ENCODE assay signal across 29 cellular contexts in the genomic region with DNA sequence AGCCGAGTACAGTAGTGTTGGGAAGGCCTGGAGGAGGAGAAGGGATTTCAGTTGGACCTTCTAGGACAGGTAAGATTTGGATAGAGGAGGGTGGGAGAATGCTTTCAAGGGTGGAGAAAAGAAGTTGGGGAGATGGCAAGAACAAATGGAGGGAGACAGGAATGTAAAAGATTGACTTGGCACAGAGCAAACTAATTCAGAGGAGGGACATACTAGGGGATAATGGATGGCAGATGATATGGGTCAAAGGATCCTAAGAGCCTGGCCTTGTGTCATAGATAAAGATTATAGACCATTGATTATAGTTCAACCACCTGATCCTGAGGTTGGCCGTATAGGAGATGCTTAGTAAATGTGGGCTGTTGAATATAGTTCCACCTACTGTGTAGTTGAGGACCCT. TPM values are rescaled to one million over a fixed set of nuclear protein-coding genes. Genes with fewer than 3 reads are reported as not detected.
DNase-seq lines count a peak whose midpoint lies in the region; ATAC-seq, FAIRE-seq and TF ChIP-seq lines count a peak whose summit lies in the region.
"Had no signal": no experiment of that assay in that cellular context is flagged by ENCODE, and none has a peak within 500 bp of the region (broad histone marks: within the 10 kb centered on the region; RNA-seq: fewer than 3 reads in every experiment).

No MANE protein-coding gene starts in this region.

- H3K36me3 Mint-ChIP-seq in activated naive CD4-positive, alpha-beta T cell treated with anti-CD3 and anti-CD28 coated beads, Interleukin-2, amount 50 U/mL, for 24 hours = peaks cover 27% of the 10 kb centered on the region
- H3K36me3 Mint-ChIP-seq in stimulated activated effector memory CD8-positive, alpha-beta T cell treated with anti-CD3 and anti-CD28 coated beads, Interleukin-12 subunit alpha, Interleukin-12 subunit beta, amount 100 ng/mL, for 72 hours = peaks cover 100% of the 10 kb centered on the region

- H2BK120ac ChIP-seq in IMR-90 (ENCODE audit: low read depth, low read length) = peak overlapping the region; percentile 74

- peaks cover 28 to 68% of the 10 kb centered on the region in 2 experiments for H3K79me1 ChIP-seq in IMR-90 (ENCODE audit: low read depth in 1 of 2, low read length in 2 of 2)

- peak overlapping the region; percentile 74 for H3K14ac ChIP-seq in IMR-90 (replicated peaks; ENCODE audit: low read depth, low read length)

- TF ChIP-seq POLR2A in IMR-90 (IDR thresholded peaks at IDR 0.05; ENCODE audit: low read depth, low read length) = no peak
- TF ChIP-seq POLR2A in K562 (conservative IDR thresholded peaks at IDR 0.05) = peak; percentile 43; the same call in 1 of the 2 replicates

- intact Hi-C loops in IMR-90 (cut with micrococcal nuclease) = no loop called here
- intact Hi-C loops in K562 (cut with micrococcal nuclease) = no loop called here

- peak overlapping the region; percentile 77; the same call in 1 of the 2 replicates for H4K5ac ChIP-seq in IMR-90 (ENCODE audit: low read depth, low read length)

- no peak for DNase-seq in activated naive CD4-positive, alpha-beta T cell (lab: John Stamatoyannopoulos, UW)
- no peak for DNase-seq in IMR-90
- no peak for DNase-seq in K562 (ENCODE audit: extremely low read depth in 1 of 4, low spot score in 3 of 4)
- no peak for DNase-seq in stimulated activated effector memory CD8-positive, alpha-beta T cell treated with anti-CD3 and anti-CD28 coated beads, Interleukin-12 subunit alpha, Interleukin-12 subunit beta, amount 100 ng/mL, for 72 hours (ENCODE audit: low spot score in 2 of 2)
- DNase-seq in GM13976 (ENCODE audit: low spot score) = no peak
- DNase-seq in NCI-H526 (lab: John Stamatoyannopoulos, UW) = no peak
- DNase-seq: activated CD4-positive, alpha-beta T cell treated with anti-CD3 and anti-CD28 coated beads for 4 hours; activated naive CD4-positive, alpha-beta T cell treated with anti-CD3 and anti-CD28 coated beads, Interleukin-2, amount 50 U/mL, for 16 hours; BE2C; effector CD8-positive, alpha-beta T cell; head of caudate nucleus; islet precursor cell; Kasumi-1; left lung; NCI-H1436; NCI-H2081 treated with DMSO at 0.1 percent for 48 hours; NCI-H748 treated with DMSO at 0.1 percent for 48 hours; SHP77 treated with DMSO at 0.1 percent for 48 hours; small intestine; stimulated activated naive CD4-positive, alpha-beta T cell; T1000; testis had no signal

- peak overlapping the region; percentile 58; the same call in 2 of the 3 replicates for H2BK15ac ChIP-seq in IMR-90 (ENCODE audit: low read depth, low read length)

- in situ Hi-C loops in IMR-90 (cut with MboI; ENCODE audit: low sequenced_read_pairs) (loop anchor here (25.0 kb wide), 1 partner anchor 320 kb away; no protein-coding TSS in a partner anchor), K562 (cut with MboI) (no loop called here), GM13976 (cut with MboI; ENCODE audit: low sequenced_read_pairs, unreplicated experiment) (no loop called here)

- peak overlapping the region; percentile 19 for H3K27ac Mint-ChIP-seq in activated naive CD4-positive, alpha-beta T cell treated with anti-CD3 and anti-CD28 coated beads, Interleukin-2, amount 50 U/mL, for 24 hours
- peak overlapping the region; percentile 20 for H3K27ac Mint-ChIP-seq in stimulated activated effector memory CD8-positive, alpha-beta T cell treated with anti-CD3 and anti-CD28 coated beads, Interleukin-12 subunit alpha, Interleukin-12 subunit beta, amount 100 ng/mL, for 72 hours

- H3K9me3 ChIP-seq in IMR-90 (ENCODE audit: control insufficient read depth, insufficient read depth, low read length) (no peaks in the 10 kb centered on the region), K562 (replicated peaks; ENCODE audit: control insufficient read depth, insufficient read depth, low read depth, low read length) (no peaks in the 10 kb centered on the region)
- H3K9me3 ChIP-seq: ascending aorta, BE2C, esophagus muscularis mucosa, left lung, testis had no signal

- no peak for TF ChIP-seq EP300 in K562 (IDR thresholded peaks at IDR 0.05; ENCODE audit: low read length)

- dilution Hi-C loops in IMR-90 (cut with HindIII; ENCODE audit: low sequenced_read_pairs, unreplicated experiment) = no loop called here

- H2AFZ ChIP-seq in IMR-90 (replicated peaks; ENCODE audit: low read length, poor library complexity) (no peak overlapping the region), K562 (ENCODE audit: low read depth, low read length) (no peak overlapping the region)

- H3K27me3 ChIP-seq in IMR-90 (ENCODE audit: control insufficient read depth, insufficient read depth, low read length) = no peaks in the 10 kb centered on the region
- no peaks in the 10 kb centered on the region for H3K27me3 ChIP-seq in K562 (ENCODE audit: control insufficient read depth in 2 of 2, insufficient read depth in 2 of 2, low read length in 2 of 2)
- H3K27me3 ChIP-seq: ascending aorta, BE2C, esophagus muscularis mucosa, foreskin keratinocyte, left lung, testis had no signal

- FAIRE-seq in K562 (lab: Jason Lieb, UNC) = no peak
- FAIRE-seq: RCC 7860, small intestine had no signal

- TF ChIP-seq CTCF in IMR-90 (conservative IDR thresholded peaks at IDR 0.05; ENCODE audit: low read depth, low read length) (no peak), K562 (IDR thresholded peaks at IDR 0.05 in 2 of 3, conservative IDR thresholded peaks at IDR 0.05 in 1 of 3; ENCODE audit: insufficient read depth in 2 of 3, low read depth in 1 of 3, low read length in 3 of 3) (no peak), GM13976 (IDR thresholded peaks at IDR 0.05; ENCODE audit: borderline replicate concordance, control extremely low read depth, extremely low read depth, insufficient read depth, missing control alignments) (no peak)

- peak overlapping the region in 1 of 2 experiments; percentile 72; a peak in 3 of 4 replicates for H4K8ac ChIP-seq in IMR-90 (ENCODE audit: low read depth in 2 of 2, low read length in 2 of 2)

- H2AK9ac ChIP-seq in IMR-90 (replicated peaks; ENCODE audit: low read depth, low read length, poor library complexity) = no peak overlapping the region

- peak overlapping the region; percentile 61; the same call in 1 of the 2 replicates for H3K56ac ChIP-seq in IMR-90 (ENCODE audit: extremely low read depth, insufficient read depth, low read length)

- H3K4me3 ChIP-seq in IMR-90 (ENCODE audit: insufficient read depth, low read depth, low read length) (no peak overlapping the region), K562 (no peak overlapping the region)
- H3K4me3 ChIP-seq: ascending aorta, coronary artery, esophagus muscularis mucosa, left lung, testis had no signal

- no peaks in the 10 kb centered on the region for H3K27me3 Mint-ChIP-seq in activated naive CD4-positive, alpha-beta T cell treated with anti-CD3 and anti-CD28 coated beads, Interleukin-2, amount 50 U/mL, for 24 hours

- no peak overlapping the region for H3K4me3 Mint-ChIP-seq in activated naive CD4-positive, alpha-beta T cell treated with anti-CD3 and anti-CD28 coated beads, Interleukin-2, amount 50 U/mL, for 24 hours
- no peak overlapping the region for H3K4me3 Mint-ChIP-seq in stimulated activated effector memory CD8-positive, alpha-beta T cell treated with anti-CD3 and anti-CD28 coated beads, Interleukin-12 subunit alpha, Interleukin-12 subunit beta, amount 100 ng/mL, for 72 hours

- H3K9me3 Mint-ChIP-seq in activated naive CD4-positive, alpha-beta T cell treated with anti-CD3 and anti-CD28 coated beads, Interleukin-2, amount 50 U/mL, for 24 hours = no peaks in the 10 kb centered on the region
- no peaks in the 10 kb centered on the region for H3K9me3 Mint-ChIP-seq in stimulated activated effector memory CD8-positive, alpha-beta T cell treated with anti-CD3 and anti-CD28 coated beads, Interleukin-12 subunit alpha, Interleukin-12 subunit beta, amount 100 ng/mL, for 72 hours

- H3K4me1 ChIP-seq in IMR-90 (ENCODE audit: control insufficient read depth, insufficient read depth, low read length) (peaks cover 16% of the 10 kb centered on the region), K562 (replicated peaks in 1 of 2; ENCODE audit: control insufficient read depth in 2 of 2, insufficient read depth in 2 of 2, low read length in 2 of 2) (no peaks in the 10 kb centered on the region; a peak in 1 of 5 replicates)
- H3K4me1 ChIP-seq: ascending aorta, BE2C, testis had no signal

- peaks cover 40% of the 10 kb centered on the region for H3K36me3 ChIP-seq in IMR-90 (ENCODE audit: control insufficient read depth, insufficient read depth, low read length)
- peaks cover 94% of the 10 kb centered on the region for H3K36me3 ChIP-seq in K562 (ENCODE audit: control insufficient read depth, insufficient read depth, low read length)

- H4K91ac ChIP-seq in IMR-90 (ENCODE audit: insufficient read depth, low read depth, low read length) = peak overlapping the region; percentile 58; the same call in 1 of the 2 replicates

- H3K9me1 ChIP-seq in IMR-90 (ENCODE audit: insufficient read depth, low read length) (peaks cover 16% of the 10 kb centered on the region), K562 (ENCODE audit: control insufficient read depth, insufficient read depth, low read length) (no peaks in the 10 kb centered on the region)

- TF ChIP-seq RAD21 in IMR-90 (IDR thresholded peaks at IDR 0.05; ENCODE audit: low read length) (no peak), K562 (CRISPR knock-in tag; conservative IDR thresholded peaks at IDR 0.05 in 1 of 2, IDR thresholded peaks at IDR 0.05 in 1 of 2) (no peak)

- H3K27ac ChIP-seq in IMR-90 (ENCODE audit: insufficient read depth, low read length) (0 out of 2 replicates have a peak overlapping the region, but pooled peaks have one; percentile 45), K562 (ENCODE audit: extremely low read depth, low read depth, low read length) (no peak overlapping the region)
- H3K27ac ChIP-seq: ascending aorta, coronary artery, esophagus muscularis mucosa, foreskin keratinocyte, left lung, testis, VCaP had no signal

- CTCF ChIA-PET in IMR-90 (lab: Yijun Ruan, JAX) (interaction anchor here (0.6 kb wide), 1 partner anchor 10 kb away, joined by 3 read pairs; no protein-coding TSS in a partner anchor), K562 (lab: Yijun Ruan, JAX; ENCODE audit: low intra/inter-chr PET ratio) (no interaction called here)

- H2BK20ac ChIP-seq in IMR-90 (ENCODE audit: low read depth, low read length) = peak overlapping the region; percentile 91

- H3K23ac ChIP-seq in IMR-90 (ENCODE audit: low read depth, low read length) = peak overlapping the region; percentile 68; the same call in 1 of the 2 replicates

- ATAC-seq in IMR-90 (ENCODE audit: low read depth) (no peak), K562 (no peak)
- no peak for ATAC-seq in stimulated activated effector memory CD8-positive, alpha-beta T cell treated with anti-CD3 and anti-CD28 coated beads, Interleukin-12 subunit alpha, Interleukin-12 subunit beta, amount 100 ng/mL, for 72 hours
- ATAC-seq: foreskin keratinocyte, left lung had no signal

- H3K9ac ChIP-seq in IMR-90 (ENCODE audit: low read depth, low read length) (no peak overlapping the region; the same call in 1 of the 2 replicates), K562 (ENCODE audit: insufficient read depth in 1 of 2, low read depth in 2 of 2, low read length in 2 of 2) (no peak overlapping the region)

- no peak overlapping the region for H3K4me2 ChIP-seq in IMR-90 (ENCODE audit: low read depth, low read length)
- H3K4me2 ChIP-seq in K562 (ENCODE audit: insufficient read depth, low read length) = no peak overlapping the region

- H3K79me2 ChIP-seq in K562 (ENCODE audit: control insufficient read depth, insufficient read depth, low read length) = peaks cover 94% of the 10 kb centered on the region

- H2BK5ac ChIP-seq in IMR-90 (ENCODE audit: low read depth, low read length, poor library complexity, severe bottlenecking) = peak overlapping the region; percentile 95

- peak overlapping the region; percentile 32; the same call in 1 of the 2 replicates for H2AK5ac ChIP-seq in IMR-90 (ENCODE audit: low read depth, low read length)

- peaks cover 54% of the 10 kb centered on the region for H3K4me1 Mint-ChIP-seq in activated naive CD4-positive, alpha-beta T cell treated with anti-CD3 and anti-CD28 coated beads, Interleukin-2, amount 50 U/mL, for 24 hours
- peaks cover 41% of the 10 kb centered on the region for H3K4me1 Mint-ChIP-seq in stimulated activated effector memory CD8-positive, alpha-beta T cell treated with anti-CD3 and anti-CD28 coated beads, Interleukin-12 subunit alpha, Interleukin-12 subunit beta, amount 100 ng/mL, for 72 hours

- peak overlapping the region; percentile 48 for H3K4ac ChIP-seq in IMR-90 (ENCODE audit: low read depth, low read length)

- H3K18ac ChIP-seq in IMR-90 (ENCODE audit: low read depth, low read length) = peak overlapping the region; percentile 61; the same call in 1 of the 2 replicates

- BruUV-seq in IMR-90 (replicated peaks; lab: Mats Ljungman, UMichigan) (no TSS peak), K562 (replicated peaks; lab: Mats Ljungman, UMichigan) (no TSS peak)

- POLR2A ChIA-PET in IMR-90 (lab: Charles Lee; ENCODE audit: unreplicated experiment) = no interaction called here
- POLR2A ChIA-PET in K562 (lab: Yijun Ruan, JAX) = interaction anchor here (0.6 to 4.8 kb wide), 2 partner anchors 10 to 16 kb away, joined by 3 to 29 read pairs; no protein-coding TSS in a partner anchor

- 100% methylated on average over 1 of the region's 2 CpGs; no CpG with 5 or more reads in 1 of the 2 experiments for WGBS in IMR-90 (ENCODE audit: extremely low coverage in 2 of 2, insufficient read length in 1 of 2), 2 experiments
- WGBS in K562 (ENCODE audit: insufficient coverage, low coverage, missing lambda C conversion rate) = 93% methylated on average over 2 of the region's 2 CpGs

- H4K20me1 ChIP-seq in IMR-90 (ENCODE audit: insufficient read depth, low read length) (peaks cover 59% of the 10 kb centered on the region), K562 (replicated peaks; ENCODE audit: control insufficient read depth, insufficient read depth, low read length) (peaks cover under 1% of the 10 kb centered on the region; the same call in 1 of the 2 replicates)

RNA-seq across cellular contexts. Expression of a gene that starts 12.4 kb away (rescaled TPM):
- total RNA-seq in IMR-90 (2012; rRNA removed) (220 and 300 TPM in 2 replicates), K562 (2014; rRNA removed) (105 and 106 TPM in 2 replicates), K562 (2014; rRNA removed; fragmentation: Illumina TruSeq; extraction: Trizol) (134 and 161 TPM in 2 replicates), K562 (2015; rRNA removed; fragmentation: Illumina TruSeq; extraction: Trizol) (144 and 149 TPM in 2 replicates), K562 (2021) (105 and 107 TPM in 2 replicates)
- polyA plus RNA-seq in IMR-90 (2012; rRNA removed) (37.7 and 40.3 TPM in 2 replicates), K562 (2011; rRNA removed) (147 and 197 TPM in 2 replicates), K562 (2014; fragmentation: Illumina TruSeq; extraction: Trizol) (77.9 and 83.1 TPM in 2 replicates), K562 (2014; fragmentation: Nextera tagmentation; extraction: Ambion mirVana) (10 to 100 TPM; 34.6 to 39.2 TPM), K562 (2014; rRNA removed) (53.6 and 58.3 TPM in 2 replicates)
- polyA plus RNA-seq in IMR-90 (2012; cell fraction: cytosol; rRNA removed) = 4.6 and 5.3 TPM in 2 replicates
- 4.5 and 46.7 TPM in 2 replicates for polyA plus RNA-seq in IMR-90 (2012; cell fraction: nucleus; rRNA removed; ENCODE audit: low replicate concordance)
- 135 and 262 TPM in 2 replicates for total RNA-seq in K562 (2011; cell fraction: chromatin; rRNA removed; ENCODE audit: low replicate concordance)
- 43.0 and 47.1 TPM in 2 replicates for total RNA-seq in K562 (2011; cell fraction: nucleolus; rRNA removed)
- 83.1 and 84.3 TPM in 2 replicates for total RNA-seq in K562 (2011; cell fraction: nucleoplasm; rRNA removed)
- 38.2 and 53.2 TPM in 2 replicates for polyA plus RNA-seq in K562 (2011; cell fraction: cytosol; rRNA removed)
- 67.5 and 86.6 TPM in 2 replicates for polyA plus RNA-seq in K562 (2011; cell fraction: nucleus; rRNA removed)
- 31.9 and 60.1 TPM in 2 replicates for polyA plus RNA-seq in K562 (2012)
- polyA minus RNA-seq in K562 (2011; rRNA and poly(A)+ RNA removed) = 600 and 656 TPM in 2 replicates
- 95.2 and 128 TPM in 2 replicates for polyA minus RNA-seq in K562 (2011; cell fraction: cytosol; rRNA and poly(A)+ RNA removed)
- 61.4 and 133 TPM in 2 replicates for polyA minus RNA-seq in K562 (2011; cell fraction: nucleus; rRNA and poly(A)+ RNA removed)

RNA-seq across cellular contexts. Expression of a gene that starts 36.7 kb away (rescaled TPM):
- total RNA-seq in IMR-90 (2012; rRNA removed) (5.7 and 11.1 TPM in 2 replicates), K562 (2014; rRNA removed) (13.7 and 19.2 TPM in 2 replicates), K562 (2014; rRNA removed; fragmentation: Illumina TruSeq; extraction: Trizol) (27.1 and 28.9 TPM in 2 replicates), K562 (2015; rRNA removed; fragmentation: Illumina TruSeq; extraction: Trizol) (22.3 and 22.9 TPM in 2 replicates), K562 (2021) (17.4 and 20.0 TPM in 2 replicates)
- polyA plus RNA-seq in IMR-90 (2012; rRNA removed) (4.9 and 6.6 TPM in 2 replicates), K562 (2011; rRNA removed) (22.8 and 28.3 TPM in 2 replicates), K562 (2014; fragmentation: Illumina TruSeq; extraction: Trizol) (18.8 and 19.5 TPM in 2 replicates), K562 (2014; fragmentation: Nextera tagmentation; extraction: Ambion mirVana) (10 to 100 TPM; 16.7 to 26.8 TPM), K562 (2014; rRNA removed) (13.2 and 21.4 TPM in 2 replicates)
- polyA plus RNA-seq in IMR-90 (2012; cell fraction: cytosol; rRNA removed) = 3.5 and 4.1 TPM in 2 replicates
- polyA plus RNA-seq in IMR-90 (2012; cell fraction: nucleus; rRNA removed; ENCODE audit: low replicate concordance) = 5.0 and 6.1 TPM in 2 replicates
- 18.5 and 29.3 TPM in 2 replicates for total RNA-seq in K562 (2011; cell fraction: chromatin; rRNA removed; ENCODE audit: low replicate concordance)
- total RNA-seq in K562 (2011; cell fraction: nucleolus; rRNA removed) = 13.6 and 14.7 TPM in 2 replicates
- total RNA-seq in K562 (2011; cell fraction: nucleoplasm; rRNA removed) = 16.7 and 19.5 TPM in 2 replicates
- polyA plus RNA-seq in K562 (2011; cell fraction: cytosol; rRNA removed) = 6.7 and 8.6 TPM in 2 replicates
- polyA plus RNA-seq in K562 (2011; cell fraction: nucleus; rRNA removed) = 10.1 and 13.5 TPM in 2 replicates
- polyA plus RNA-seq in K562 (2012) = 16.7 and 18.3 TPM in 2 replicates
- polyA minus RNA-seq in K562 (2011; rRNA and poly(A)+ RNA removed) = 11.7 and 13.1 TPM in 2 replicates
- 5.9 and 7.9 TPM in 2 replicates for polyA minus RNA-seq in K562 (2011; cell fraction: cytosol; rRNA and poly(A)+ RNA removed)
- polyA minus RNA-seq in K562 (2011; cell fraction: nucleus; rRNA and poly(A)+ RNA removed) = 10.2 and 13.2 TPM in 2 replicates
- total RNA-seq: ascending aorta had no signal
